In genomic region chr17:13537871-13538643, GRCh38 we compare ENCODE assay signal across 16 cellular contexts.
"Had no signal": no experiment of that assay in that cellular context is flagged by ENCODE, and none has a peak within 500 bp of the region (broad histone marks: within the 10 kb centered on the region; RNA-seq: fewer than 3 reads in every experiment).

No MANE protein-coding gene starts in this region.

- H3K9me3 ChIP-seq: neutrophil, right lobe of liver had no signal

- H3K27ac Mint-ChIP-seq: naive thymus-derived CD8-positive, alpha-beta T cell had no signal

- H3K4me1 ChIP-seq: psoas muscle, right lobe of liver had no signal

- FAIRE-seq: colon had no signal

- H3K36me3 Mint-ChIP-seq: naive thymus-derived CD8-positive, alpha-beta T cell had no signal

- H3K4me1 Mint-ChIP-seq: naive thymus-derived CD8-positive, alpha-beta T cell had no signal

- H3K4me3 ChIP-seq: heart left ventricle, psoas muscle, right lobe of liver, skin epidermis had no signal

- H3K27ac ChIP-seq: heart left ventricle, neutrophil, psoas muscle, right lobe of liver, skin epidermis had no signal

- H3K36me3 ChIP-seq: heart left ventricle, neutrophil, right lobe of liver had no signal

- DNase-seq: dermis blood vessel endothelial cell; foreskin melanocyte; heart left ventricle; hippocampal formation; left colon; left ventricle myocardium superior; mesendoderm; naive thymus-derived CD8-positive, alpha-beta T cell; psoas muscle; retina; right lobe of liver; stimulated activated CD4-positive, alpha-beta T cell treated with anti-CD3 and anti-CD28 coated beads, Interleukin-2, amount 100 ng/mL, for 48 hours; stimulated activated naive CD4-positive, alpha-beta T cell treated with Interleukin-2 at 50 U/mL for 16 hours had no signal

- H3K4me3 Mint-ChIP-seq: naive thymus-derived CD8-positive, alpha-beta T cell had no signal

- H3K27me3 ChIP-seq: heart left ventricle, neutrophil, right lobe of liver had no signal
